In genomic region chr4:55546633-55547460, GRCh38 we compare ENCODE assay signal across 1 cellular context.
TF ChIP-seq lines count a peak whose summit lies in the region.

Gene CLOCK (minus strand): TSS chr4:55546909. CDS start chr4:55482785, 64,124 bp downstream.

TF ChIP-seq in HepG2, 621 proteins besides CTCF, POLR2A, EP300 and RAD21 (continued from another document and continues in another):
- TF ChIP-seq FOXP4 (CRISPR knock-in tag; IDR thresholded peaks at IDR 0.05): peak; percentile 13; the same call in 1 of the 2 replicates
- peak; percentile 9; the same call in 1 of the 2 replicates for TF ChIP-seq GATAD2A (CRISPR knock-in tag; IDR thresholded peaks at IDR 0.05)
- TF ChIP-seq PAF1 (CRISPR knock-in tag; IDR thresholded peaks at IDR 0.05): no peak
- TF ChIP-seq DR1 (CRISPR knock-in tag; IDR thresholded peaks at IDR 0.05): 0 out of 2 replicates have a peak, but pooled peaks have one; percentile 56
- no peak for TF ChIP-seq CHD4 (IDR thresholded peaks at IDR 0.05; ENCODE audit: borderline replicate concordance, low read length)
- no peak for TF ChIP-seq ZNF331 (CRISPR knock-in tag; IDR thresholded peaks at IDR 0.05)
- TF ChIP-seq ZMYM2 (CRISPR knock-in tag; IDR thresholded peaks at IDR 0.05): no peak
- no peak for TF ChIP-seq IKZF1 (IDR thresholded peaks at IDR 0.05)
- TF ChIP-seq ZNF674 (CRISPR knock-in tag; IDR thresholded peaks at IDR 0.05; ENCODE audit: low read depth): no peak
- 0 out of 2 replicates have a peak, but pooled peaks have one; percentile 36 for TF ChIP-seq BRCA1 (CRISPR knock-in tag; IDR thresholded peaks at IDR 0.05)
- TF ChIP-seq KDM2A (CRISPR knock-in tag; IDR thresholded peaks at IDR 0.05; ENCODE audit: borderline replicate concordance, low read depth): 0 out of 2 replicates have a peak, but pooled peaks have one; percentile 55
- no peak for TF ChIP-seq ATAD3A (CRISPR knock-in tag; IDR thresholded peaks at IDR 0.05)
- no peak for TF ChIP-seq KLF15 (CRISPR knock-in tag; IDR thresholded peaks at IDR 0.05; ENCODE audit: borderline replicate concordance)
- no peak for TF ChIP-seq ZNF672 (CRISPR knock-in tag; IDR thresholded peaks at IDR 0.05)
- TF ChIP-seq HOXD1 (CRISPR knock-in tag; IDR thresholded peaks at IDR 0.05): 0 out of 2 replicates have a peak, but pooled peaks have one; percentile 51
- TF ChIP-seq ZBTB20 (CRISPR knock-in tag; IDR thresholded peaks at IDR 0.05; ENCODE audit: borderline replicate concordance, low read depth): no peak
- TF ChIP-seq HMGXB4 (CRISPR knock-in tag; IDR thresholded peaks at IDR 0.05; ENCODE audit: borderline replicate concordance in 1 of 2, low read depth in 1 of 2): peak; percentile 68 to 72; a peak in 3 of 4 replicates
- TF ChIP-seq FOXC1 (CRISPR knock-in tag; IDR thresholded peaks at IDR 0.05; ENCODE audit: borderline replicate concordance): peak; percentile 79; the same call in 1 of the 2 replicates
- TF ChIP-seq MTF1 (CRISPR knock-in tag; IDR thresholded peaks at IDR 0.05): no peak
- TF ChIP-seq ZSCAN25 (CRISPR knock-in tag; IDR thresholded peaks at IDR 0.05): no peak
- peak; percentile 25; the same call in 1 of the 2 replicates for TF ChIP-seq ZNF563 (CRISPR knock-in tag; IDR thresholded peaks at IDR 0.05)
- TF ChIP-seq MAFF (IDR thresholded peaks at IDR 0.05; ENCODE audit: low read depth, low read length): no peak
- TF ChIP-seq MYPOP (CRISPR knock-in tag; IDR thresholded peaks at IDR 0.05): peak; percentile 71
- no peak for TF ChIP-seq CREBL2 (CRISPR knock-in tag; IDR thresholded peaks at IDR 0.05; ENCODE audit: borderline replicate concordance)
- TF ChIP-seq MLXIP (CRISPR knock-in tag; IDR thresholded peaks at IDR 0.05; ENCODE audit: borderline replicate concordance): no peak
- TF ChIP-seq ZNF142 (CRISPR knock-in tag; IDR thresholded peaks at IDR 0.05): peak; percentile 69; the same call in 1 of the 2 replicates
- 0 out of 2 replicates have a peak, but pooled peaks have one; percentile 35 for TF ChIP-seq STAT6 (CRISPR knock-in tag; IDR thresholded peaks at IDR 0.05; ENCODE audit: borderline replicate concordance)
- TF ChIP-seq ZFP91 (CRISPR knock-in tag; IDR thresholded peaks at IDR 0.05; ENCODE audit: borderline replicate concordance): peak; percentile 67; the same call in 1 of the 2 replicates
- no peak for TF ChIP-seq NCOA1 (CRISPR knock-in tag; IDR thresholded peaks at IDR 0.05)
- peak; percentile 81 for TF ChIP-seq ASH2L (IDR thresholded peaks at IDR 0.05; ENCODE audit: insufficient read length, low read depth, low read length)
- TF ChIP-seq ZMYM4 (CRISPR knock-in tag; IDR thresholded peaks at IDR 0.05): peak; percentile 65; the same call in 1 of the 2 replicates
- peak; percentile 44; the same call in 1 of the 2 replicates for TF ChIP-seq MYC (CRISPR knock-in tag; IDR thresholded peaks at IDR 0.05; ENCODE audit: borderline replicate concordance)
- TF ChIP-seq ZKSCAN8 (CRISPR knock-in tag; IDR thresholded peaks at IDR 0.05; ENCODE audit: borderline replicate concordance): 0 out of 2 replicates have a peak, but pooled peaks have one; percentile 40
- TF ChIP-seq ZNF251 (CRISPR knock-in tag; IDR thresholded peaks at IDR 0.05): no peak
- peak; percentile 84; the same call in 1 of the 2 replicates for TF ChIP-seq ZGPAT (CRISPR knock-in tag; IDR thresholded peaks at IDR 0.05)
- TF ChIP-seq IKZF4 (CRISPR knock-in tag; IDR thresholded peaks at IDR 0.05; ENCODE audit: borderline replicate concordance, low read depth, not compliant biosample characterization): peak; percentile 43
- peak; percentile 40 for TF ChIP-seq TARDBP (CRISPR knock-in tag; IDR thresholded peaks at IDR 0.05)
- TF ChIP-seq ATF1 (CRISPR knock-in tag; IDR thresholded peaks at IDR 0.05): no peak
- TF ChIP-seq ARNTL (CRISPR knock-in tag; IDR thresholded peaks at IDR 0.05): no peak
- TF ChIP-seq ZSCAN21 (CRISPR knock-in tag; IDR thresholded peaks at IDR 0.05; ENCODE audit: borderline replicate concordance): 0 out of 2 replicates have a peak, but pooled peaks have one; percentile 22
- no peak for TF ChIP-seq HNRNPL (IDR thresholded peaks at IDR 0.05; ENCODE audit: low read depth, low read length)
